ENCODE assay signal across 9 cellular contexts in genomic region chr6:38871745-38872568, GRCh38.
DNase-seq lines count a peak whose midpoint lies in the region; ATAC-seq and TF ChIP-seq lines count a peak whose summit lies in the region.
"Had no signal": no experiment of that assay in that cellular context is flagged by ENCODE, and none has a peak within 500 bp of the region (broad histone marks: within the 10 kb centered on the region; RNA-seq: fewer than 3 reads in every experiment).

No MANE protein-coding gene starts in this region.

- H3K4me3 ChIP-seq in DOHH2 (ENCODE audit: low read length) (no peak overlapping the region), left ventricle myocardium inferior (no peak overlapping the region)

- H3K4me3 Mint-ChIP-seq in activated naive CD8-positive, alpha-beta T cell treated with anti-CD3 and anti-CD28 coated beads for 36 hours = no peak overlapping the region

- DNase-seq in Kasumi-1 (lab: John Stamatoyannopoulos, UW) (peak; percentile 53 to 60), SK-N-DZ (ENCODE audit: low spot score) (peak; percentile 41), left ventricle myocardium inferior (no peak), sciatic nerve (ENCODE audit: low spot score) (peak; percentile 67), 8988T (no peak)
- DNase-seq in activated naive CD8-positive, alpha-beta T cell treated with anti-CD3 and anti-CD28 coated beads for 36 hours = peak; percentile 55

- no peak overlapping the region for H3K4me2 ChIP-seq in DOHH2 (ENCODE audit: low read length)

- no peaks in the 10 kb centered on the region for H3K36me3 Mint-ChIP-seq in activated naive CD8-positive, alpha-beta T cell treated with anti-CD3 and anti-CD28 coated beads for 36 hours
- H3K36me3 Mint-ChIP-seq: activated naive CD4-positive, alpha-beta T cell treated with anti-CD3 and anti-CD28 coated beads, Interleukin-2, amount 50 U/mL, for 72 hours had no signal

- H3K27ac ChIP-seq in DOHH2 (ENCODE audit: low read depth, low read length) (no peak overlapping the region), left ventricle myocardium inferior (replicated peaks) (no peak overlapping the region)

- no peak overlapping the region for H3K27ac Mint-ChIP-seq in activated naive CD8-positive, alpha-beta T cell treated with anti-CD3 and anti-CD28 coated beads for 36 hours
- H3K27ac Mint-ChIP-seq: activated naive CD4-positive, alpha-beta T cell treated with anti-CD3 and anti-CD28 coated beads, Interleukin-2, amount 50 U/mL, for 72 hours had no signal

- no peaks in the 10 kb centered on the region for H3K4me1 ChIP-seq in DOHH2 (ENCODE audit: control insufficient read depth, low read length)
- no peaks in the 10 kb centered on the region for H3K4me1 ChIP-seq in left ventricle myocardium inferior

- TF ChIP-seq CTCF in DOHH2 (IDR thresholded peaks at IDR 0.05; ENCODE audit: low read depth, low read length, poor library complexity, severe bottlenecking) (peak; percentile 96), left ventricle myocardium inferior (IDR thresholded peaks at IDR 0.05; ENCODE audit: borderline replicate concordance) (peak; percentile 89)

- H3K4me1 Mint-ChIP-seq in activated naive CD8-positive, alpha-beta T cell treated with anti-CD3 and anti-CD28 coated beads for 36 hours = peaks cover 25% of the 10 kb centered on the region

- H3K9me3 ChIP-seq in DOHH2 (ENCODE audit: control insufficient read depth, insufficient read depth, low read length) (no peaks in the 10 kb centered on the region), left ventricle myocardium inferior (replicated peaks) (no peaks in the 10 kb centered on the region)

- intact Hi-C loops in left ventricle myocardium inferior (cut with micrococcal nuclease) (loop anchor here (10.0 kb wide), 3 partner anchors 103 to 433 kb away; no protein-coding TSS in a partner anchor), sciatic nerve (cut with DNase I) (no loop called here)

- H3K27me3 ChIP-seq in DOHH2 (ENCODE audit: control insufficient read depth, low read length) (peaks cover 9% of the 10 kb centered on the region), left ventricle myocardium inferior (ENCODE audit: low read depth) (peaks cover 38% of the 10 kb centered on the region)

- ATAC-seq in sciatic nerve = no peak
- no peak for ATAC-seq in HG03159 (IDR thresholded peaks at IDR 0.05; ENCODE audit: unreplicated experiment)

- H3K9me3 Mint-ChIP-seq in activated naive CD8-positive, alpha-beta T cell treated with anti-CD3 and anti-CD28 coated beads for 36 hours = no peaks in the 10 kb centered on the region
- H3K9me3 Mint-ChIP-seq: activated naive CD4-positive, alpha-beta T cell treated with anti-CD3 and anti-CD28 coated beads, Interleukin-2, amount 50 U/mL, for 72 hours had no signal

- no peaks in the 10 kb centered on the region for H3K79me2 ChIP-seq in DOHH2 (ENCODE audit: control insufficient read depth, low read length)

- no peaks in the 10 kb centered on the region for H3F3A ChIP-seq in DOHH2 (ENCODE audit: control insufficient read depth, insufficient read depth)

- H3K36me3 ChIP-seq in DOHH2 (ENCODE audit: control insufficient read depth, low read length) = no peaks in the 10 kb centered on the region
- no peaks in the 10 kb centered on the region for H3K36me3 ChIP-seq in left ventricle myocardium inferior

- H3K27me3 Mint-ChIP-seq in activated naive CD8-positive, alpha-beta T cell treated with anti-CD3 and anti-CD28 coated beads for 36 hours = peaks cover 3% of the 10 kb centered on the region

- H4K20me1 ChIP-seq in DOHH2 (ENCODE audit: control insufficient read depth, insufficient read depth, low read depth, low read length) = no peaks in the 10 kb centered on the region

- H3K9me2 ChIP-seq in DOHH2 (replicated peaks; ENCODE audit: control insufficient read depth, low read length) = no peaks in the 10 kb centered on the region

Comparison
In these comparisons a context has a peak if more than half of its experiments do, and no peak if none do; other contexts are left out.
1. DNase-seq: peak in Kasumi-1 (2 of 2), SK-N-DZ (single experiment), activated naive CD8-positive, alpha-beta T cell treated with anti-CD3 and anti-CD28 coated beads for 36 hours (single experiment) and sciatic nerve (single experiment); none in left ventricle myocardium inferior (single experiment) and 8988T (single experiment).